Comparison of ENCODE assay signal across 8 cellular contexts in the genomic region with DNA sequence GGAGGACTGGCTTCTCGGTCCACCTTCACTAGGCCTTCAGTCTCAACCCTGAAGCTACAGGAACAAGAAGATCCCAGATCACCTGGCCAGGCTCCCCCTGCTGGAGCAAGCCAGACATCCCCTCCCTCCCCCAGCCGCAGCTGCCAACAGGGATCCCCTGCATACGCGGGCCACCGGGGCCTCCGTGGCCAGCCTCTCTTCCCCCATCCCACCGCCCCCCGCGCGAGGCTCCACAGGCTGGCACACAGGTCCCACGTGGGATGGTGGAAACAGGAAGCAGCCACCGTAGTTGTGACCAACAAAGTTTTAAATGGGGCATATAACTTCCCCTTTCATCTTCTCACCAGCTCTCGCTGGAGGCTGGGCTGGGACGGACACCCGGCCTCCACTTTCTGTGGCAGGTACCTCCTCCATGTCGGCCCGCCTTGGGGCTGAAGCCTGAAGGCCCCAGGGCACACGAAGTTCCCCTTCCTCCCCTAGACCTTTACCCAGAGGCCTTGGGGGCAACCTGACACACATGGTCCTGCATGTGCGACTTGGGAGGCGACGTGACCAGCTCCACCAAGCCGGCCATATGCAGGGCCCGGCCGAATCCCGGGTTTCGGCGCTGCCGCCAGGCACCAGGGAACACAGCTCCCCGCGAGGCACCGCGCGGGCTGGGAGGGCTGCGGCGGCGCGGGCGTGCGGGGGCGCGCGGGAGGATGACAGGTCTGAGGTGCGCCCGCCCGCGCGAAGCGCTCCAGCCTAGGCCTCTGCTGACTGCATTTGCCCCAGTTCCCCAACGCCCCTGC. TPM values are rescaled to one million over a fixed set of nuclear protein-coding genes. Genes with fewer than 3 reads are reported as not detected.
A peak's percentile ranks its signal among the peaks of the same experiment; 100 is the strongest.
DNase-seq lines count a peak whose midpoint lies in the region; ATAC-seq and TF ChIP-seq lines count a peak whose summit lies in the region.

No MANE protein-coding gene starts in this region.

- intact Hi-C loops in lower leg skin (cut with DNase I; ENCODE audit: low total_unique reads): no loop called here

- DNase-seq in AG10803 (ENCODE audit: low read depth) (peak; percentile 44), NCI-H524 (lab: John Stamatoyannopoulos, UW) (peak; percentile 63 to 82), lower leg skin (ENCODE audit: low spot score in 2 of 2) (peak in 1 of 2 donors; percentile 94)
- DNase-seq in activated CD4-positive, alpha-beta T cell treated with anti-CD3 and anti-CD28 coated beads for 48 hours: peak; percentile 86
- DNase-seq in stimulated activated CD4-positive, alpha-beta T cell treated with anti-CD3 and anti-CD28 coated beads, TNF-alpha, amount 100 ng/mL, for 48 hours (ENCODE audit: low read depth in 3 of 3): peak in 2 of 3 donors; percentile 67 to 72

- TF ChIP-seq POLR2A in lower leg skin (IDR thresholded peaks at IDR 0.05): no peak

- TF ChIP-seq CTCF in AG10803 (conservative IDR thresholded peaks at IDR 0.05; ENCODE audit: low read length) (peak; percentile 59), lower leg skin (IDR thresholded peaks at IDR 0.05) (no peak)

- 1 to 2% methylated on average over 16 to 28 of the region's 49 CpGs for WGBS in lower leg skin, 2 donors

- ATAC-seq in GM21529 (IDR thresholded peaks at IDR 0.05; ENCODE audit: unreplicated experiment): peak; percentile 10
- ATAC-seq in HG03097 (IDR thresholded peaks at IDR 0.05; ENCODE audit: low FRiP score, unreplicated experiment): no peak

- peak overlapping the region; percentile 89 for H3K4me3 ChIP-seq in AG10803 (ENCODE audit: low read length)
- H3K4me3 ChIP-seq in lower leg skin (ENCODE audit: low read depth, poor library complexity, severe bottlenecking): peak overlapping the region; percentile 66

- H3K27ac ChIP-seq in cingulate gyrus (ENCODE audit: low read depth, low read length): peak overlapping the region; percentile 60

RNA-seq across cellular contexts. Expression of a gene that starts 44.4 kb away (rescaled TPM):
- total RNA-seq in lower leg skin: 1 to 10 TPM; 4.6 to 8.5 (median 6.6) TPM
